ENCODE assay signal across 14 cellular contexts in the genomic region with DNA sequence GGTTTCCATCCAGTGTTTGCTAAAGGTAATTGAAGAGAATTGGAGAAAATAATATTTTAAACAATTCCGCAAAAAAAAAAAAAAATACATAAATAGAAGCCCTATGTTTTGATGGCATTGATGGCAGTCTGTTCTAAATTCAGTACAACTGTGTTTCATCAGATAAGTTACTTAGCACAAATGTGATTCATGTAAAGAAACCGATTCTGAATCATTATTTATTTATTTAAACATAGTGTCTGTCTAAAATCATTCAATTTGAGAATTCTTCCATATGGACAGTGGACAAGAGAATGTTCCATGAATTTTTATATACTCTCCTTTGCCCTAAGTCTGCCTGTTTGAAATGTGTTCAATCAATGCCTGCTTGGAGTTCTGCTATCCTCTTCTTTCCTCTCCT.
"Had no signal": no experiment of that assay in that cellular context is flagged by ENCODE, and none has a peak within 500 bp of the region (broad histone marks: within the 10 kb centered on the region; RNA-seq: fewer than 3 reads in every experiment).

No MANE protein-coding gene starts in this region.

- DNase-seq: activated B cell treated with CpG ODN at 0.5 μM for 24 hours; activated CD4-positive, alpha-beta T cell treated with anti-CD3 and anti-CD28 coated beads, Interleukin-2, amount 10 ng/mL, durations not matched to agents 24 days and 14 days; activated naive CD4-positive, alpha-beta T cell treated with anti-CD3 and anti-CD28 coated beads, Interleukin-2, amount 50 U/mL, for 16 hours; activated T-cell treated with anti-CD3 and anti-CD28 coated beads for 4 hours; hippocampal formation; occipital lobe; psoas muscle; stimulated activated CD4-positive, alpha-beta T cell treated with anti-CD3 and anti-CD28 coated beads, Interleukin-4, amount 100 ng/mL, for 1 hour; stimulated activated CD8-positive, alpha-beta memory T cell treated with anti-CD3 and anti-CD28 coated beads, Interleukin-4, amount 100 ng/mL, for 48 hours; T-helper 17 cell had no signal

- H3K4me3 ChIP-seq: psoas muscle had no signal

- H3K27ac Mint-ChIP-seq: activated B cell treated with CpG ODN at 0.5 μM for 24 hours; activated CD4-positive, alpha-beta T cell treated with anti-CD3 and anti-CD28 coated beads, Interleukin-2, amount 10 ng/mL, durations not matched to agents 24 days and 14 days; brain; memory B cell; nephron; stimulated activated naive CD8-positive, alpha-beta T cell treated with anti-CD3 and anti-CD28 coated beads, Interleukin-15, Interleukin-2, amounts not matched to agents 100 ng/mL and 50 ng/mL, for 24 hours; T-helper 17 cell had no signal

- H3K9me3 ChIP-seq: psoas muscle had no signal

- H3K9me3 Mint-ChIP-seq: activated CD4-positive, alpha-beta T cell treated with anti-CD3 and anti-CD28 coated beads, Interleukin-2, amount 10 ng/mL, durations not matched to agents 24 days and 14 days; nephron had no signal

- ATAC-seq: psoas muscle, T-helper 17 cell had no signal

- H3K36me3 Mint-ChIP-seq: brain, memory B cell had no signal

- H3K27ac ChIP-seq: psoas muscle had no signal

- H3K4me1 Mint-ChIP-seq: activated B cell treated with CpG ODN at 0.5 μM for 24 hours, memory B cell, nephron, T-helper 17 cell had no signal

- H3K4me3 Mint-ChIP-seq: activated B cell treated with CpG ODN at 0.5 μM for 24 hours; activated CD4-positive, alpha-beta T cell treated with anti-CD3 and anti-CD28 coated beads, Interleukin-2, amount 10 ng/mL, durations not matched to agents 24 days and 14 days; brain; memory B cell; nephron; stimulated activated naive CD8-positive, alpha-beta T cell treated with anti-CD3 and anti-CD28 coated beads, Interleukin-15, Interleukin-2, amounts not matched to agents 100 ng/mL and 50 ng/mL, for 24 hours; T-helper 17 cell had no signal

- H3K27me3 Mint-ChIP-seq: activated B cell treated with CpG ODN at 0.5 μM for 24 hours; activated CD4-positive, alpha-beta T cell treated with anti-CD3 and anti-CD28 coated beads, Interleukin-2, amount 10 ng/mL, durations not matched to agents 24 days and 14 days; brain; memory B cell; stimulated activated naive CD8-positive, alpha-beta T cell treated with anti-CD3 and anti-CD28 coated beads, Interleukin-15, Interleukin-2, amounts not matched to agents 100 ng/mL and 50 ng/mL, for 24 hours had no signal
